Comparison of ENCODE assay signal across 31 cellular contexts in the genomic region with DNA sequence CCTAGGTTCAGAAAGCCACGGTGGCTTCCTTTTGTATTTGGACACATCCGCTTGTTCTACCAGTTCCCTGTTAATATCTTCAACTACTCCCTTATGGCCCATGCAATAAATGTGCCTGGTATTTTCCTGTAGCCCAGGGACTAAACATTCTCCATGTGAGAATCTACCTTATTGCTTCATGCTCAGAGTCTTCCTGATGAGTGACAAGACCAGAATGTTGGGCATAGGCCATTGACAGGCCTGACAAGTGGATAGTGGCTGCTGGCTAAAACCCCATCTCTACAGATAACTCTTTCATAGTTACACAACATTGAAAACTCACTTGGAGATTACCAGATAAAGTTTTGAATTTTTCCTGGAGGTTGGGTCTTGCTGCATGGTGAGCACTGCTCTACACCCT.
"Had no signal": no experiment of that assay in that cellular context is flagged by ENCODE, and none has a peak within 500 bp of the region (broad histone marks: within the 10 kb centered on the region; RNA-seq: fewer than 3 reads in every experiment).

No MANE protein-coding gene starts in this region.

- H3K27me3 ChIP-seq: neural progenitor cell, ovary, right lobe of liver, sigmoid colon, spleen, suprapubic skin, testis, tibial artery, transverse colon, upper lobe of left lung, vagina had no signal

- H3K4me3 ChIP-seq: neural progenitor cell, ovary, psoas muscle, right lobe of liver, sigmoid colon, skin epidermis, smooth muscle cell, spleen, suprapubic skin, testis, tibial artery, transverse colon, upper lobe of left lung, vagina had no signal

- H3K4me1 Mint-ChIP-seq: naive thymus-derived CD8-positive, alpha-beta T cell; neural progenitor cell; stimulated activated memory B cell treated with anti-CD40 and anti-IgM and Interleukin-4, amounts not matched to agents 10 μg/mL and 1 μg/mL and 100 μg/mL, for 72 hours; stimulated activated naive CD8-positive, alpha-beta T cell treated with anti-CD3 and anti-CD28 coated beads, Interleukin-15, amount 100 ng/mL, for 72 hours had no signal

- H3K4me2 ChIP-seq: neural progenitor cell, smooth muscle cell had no signal

- H3K27ac Mint-ChIP-seq: naive thymus-derived CD8-positive, alpha-beta T cell; natural killer cell treated with Interleukin-12 subunit alpha and Interleukin-12 subunit beta and Interleukin-15 and Interleukin-18, amount 100 ng/mL, for 72 hours; neural progenitor cell; progenitor cell of endocrine pancreas; stimulated activated memory B cell treated with anti-CD40 and anti-IgM and Interleukin-4, amounts not matched to agents 10 μg/mL and 1 μg/mL and 100 μg/mL, for 72 hours had no signal

- H3K36me3 ChIP-seq: neural progenitor cell, ovary, right lobe of liver, sigmoid colon, spleen, suprapubic skin, tibial artery, transverse colon, upper lobe of left lung, vagina had no signal

- H3K36me3 Mint-ChIP-seq: naive thymus-derived CD8-positive, alpha-beta T cell; natural killer cell treated with Interleukin-12 subunit alpha and Interleukin-12 subunit beta and Interleukin-15 and Interleukin-18, amount 100 ng/mL, for 72 hours; neural progenitor cell; stimulated activated memory B cell treated with anti-CD40 and anti-IgM and Interleukin-4, amounts not matched to agents 10 μg/mL and 1 μg/mL and 100 μg/mL, for 72 hours had no signal

- H3K4me3 Mint-ChIP-seq: naive thymus-derived CD8-positive, alpha-beta T cell; natural killer cell treated with Interleukin-12 subunit alpha and Interleukin-12 subunit beta and Interleukin-15 and Interleukin-18, amount 100 ng/mL, for 72 hours; neural progenitor cell; stimulated activated memory B cell treated with anti-CD40 and anti-IgM and Interleukin-4, amounts not matched to agents 10 μg/mL and 1 μg/mL and 100 μg/mL, for 72 hours; stimulated activated naive CD8-positive, alpha-beta T cell treated with anti-CD3 and anti-CD28 coated beads, Interleukin-15, amount 100 ng/mL, for 72 hours had no signal

- DNase-seq: naive thymus-derived CD8-positive, alpha-beta T cell; occipital lobe; ovary; posterior cingulate gyrus; psoas muscle; right cardiac atrium; right lobe of liver; sigmoid colon; spleen; stimulated activated CD4-positive, alpha-beta T cell treated with anti-CD3 and anti-CD28 coated beads, Interleukin-12 subunit alpha, Interleukin-12 subunit beta, amount 100 ng/mL, for 4 hours; stimulated activated CD4-positive, alpha-beta T cell treated with anti-CD3 and anti-CD28 coated beads, Interleukin-1b, Interleukin-23, amount 100 ng/mL, for 48 hours; stimulated activated CD4-positive, alpha-beta T cell treated with anti-CD3 and anti-CD28 coated beads, Interleukin-4, amount 100 ng/mL, for 1 hour; stimulated activated CD4-positive, alpha-beta T cell treated with anti-CD3 and anti-CD28 coated beads, Interleukin-4, amount 100 ng/mL, for 4 hours; stimulated activated CD8-positive, alpha-beta memory T cell treated with anti-CD3 and anti-CD28 coated beads, Interleukin-4, amount 100 ng/mL, for 48 hours; stimulated activated naive CD4-positive, alpha-beta T cell; stimulated activated naive CD8-positive, alpha-beta T cell treated with anti-CD3 and anti-CD28 coated beads, Interleukin-15, amount 100 ng/mL, for 72 hours; stimulated activated naive CD8-positive, alpha-beta T cell treated with anti-CD3 and anti-CD28 coated beads, Interleukin-15, Interleukin-2, amounts not matched to agents 100 U/mL and 50 U/mL, for 24 hours; substantia nigra; testis; tibial artery; transverse colon; upper lobe of left lung had no signal

- H3K9me3 Mint-ChIP-seq: neural progenitor cell; stimulated activated naive CD8-positive, alpha-beta T cell treated with anti-CD3 and anti-CD28 coated beads, Interleukin-15, amount 100 ng/mL, for 72 hours had no signal

- H3K27me3 Mint-ChIP-seq: naive thymus-derived CD8-positive, alpha-beta T cell; natural killer cell treated with Interleukin-12 subunit alpha and Interleukin-12 subunit beta and Interleukin-15 and Interleukin-18, amount 100 ng/mL, for 72 hours; progenitor cell of endocrine pancreas; stimulated activated memory B cell treated with anti-CD40 and anti-IgM and Interleukin-4, amounts not matched to agents 10 μg/mL and 1 μg/mL and 100 μg/mL, for 72 hours; stimulated activated naive CD8-positive, alpha-beta T cell treated with anti-CD3 and anti-CD28 coated beads, Interleukin-15, amount 100 ng/mL, for 72 hours had no signal

- H3K79me2 ChIP-seq: parathyroid adenoma had no signal

- H3K4me1 ChIP-seq: neural progenitor cell, parathyroid adenoma, psoas muscle, right lobe of liver, sigmoid colon, spleen, suprapubic skin, testis, tibial artery, transverse colon, upper lobe of left lung, vagina had no signal

- H3K27ac ChIP-seq: neural progenitor cell, ovary, parathyroid adenoma, psoas muscle, right lobe of liver, sigmoid colon, skin epidermis, spleen, suprapubic skin, testis, tibial artery, transverse colon, upper lobe of left lung, vagina had no signal

- H3K9ac ChIP-seq: neural progenitor cell, parathyroid adenoma had no signal

- H2AFZ ChIP-seq: neural progenitor cell, parathyroid adenoma had no signal

- H3K9me3 ChIP-seq: ovary, psoas muscle, right lobe of liver, sigmoid colon, suprapubic skin, testis, tibial artery, transverse colon, upper lobe of left lung, vagina had no signal
